8 cellular contexts compared by ENCODE assay signal in genomic region chr16:86761117-86761971, GRCh38.
A peak's percentile ranks its signal among the peaks of the same experiment; 100 is the strongest.
DNase-seq lines count a peak whose midpoint lies in the region; ATAC-seq and TF ChIP-seq lines count a peak whose summit lies in the region.

No MANE protein-coding gene starts in this region.

- H3K4me1 Mint-ChIP-seq in natural killer cell = peaks cover 7 to 8% of the 10 kb centered on the region in 2 donors

- DNase-seq in COLO668 (lab: John Stamatoyannopoulos, UW; ENCODE audit: unreplicated experiment) (peak; percentile 27), natural killer cell (peak; percentile 40), tibial artery (peak; percentile 58 to 87), GDM1 (lab: John Stamatoyannopoulos, UW) (no peak)
- DNase-seq in Jurkat, Clone E6-1 (ENCODE audit: low read depth, low spot score) = peak; percentile 29
- peak; percentile 5 to 16 for DNase-seq in activated CD4-positive, alpha-beta T cell treated with anti-CD3 and anti-CD28 coated beads, Interleukin-2, amount 50 U/mL, for 4 hours

- no peak overlapping the region for H3K27ac ChIP-seq in tibial artery

- no peak overlapping the region for H3K4me3 ChIP-seq in Jurkat, Clone E6-1 (ENCODE audit: low read length)
- peak overlapping the region; percentile 27 to 31 for H3K4me3 ChIP-seq in tibial artery

- no peaks in the 10 kb centered on the region for H3K9me3 Mint-ChIP-seq in natural killer cell

- H3K36me3 Mint-ChIP-seq in natural killer cell = no peaks in the 10 kb centered on the region

- no peak overlapping the region for H3K4me3 Mint-ChIP-seq in natural killer cell

- no peaks in the 10 kb centered on the region for H3K9me3 ChIP-seq in tibial artery

- intact Hi-C loops in natural killer cell (cut with micrococcal nuclease) = loop anchor here (5.0 kb wide), 1 partner anchor 199 kb away; no protein-coding TSS in a partner anchor
- intact Hi-C loops in tibial artery (cut with DNase I; ENCODE audit: low total_unique reads) = loop anchor here (5.0 kb wide), 1 partner anchor 301 kb away; no protein-coding TSS in a partner anchor

- peak; percentile 77 for ATAC-seq in esophagus mucosa
- ATAC-seq in natural killer cell = peak; percentile 51 to 69 (median 64)
- no peak for ATAC-seq in GM21737 (IDR thresholded peaks at IDR 0.05; ENCODE audit: unreplicated experiment)

- no peaks in the 10 kb centered on the region for H3K36me3 ChIP-seq in tibial artery

- no peaks in the 10 kb centered on the region for H3K27me3 ChIP-seq in tibial artery

- peaks cover 20 to 68% of the 10 kb centered on the region in 2 donors for H3K27me3 Mint-ChIP-seq in natural killer cell (ENCODE audit: low read depth in 2 of 2)

- peaks cover 0 to 25% (median 9%) of the 10 kb centered on the region in 4 donors for H3K4me1 ChIP-seq in tibial artery

- TF ChIP-seq CTCF in natural killer cell (IDR thresholded peaks at IDR 0.05) = peak; percentile 76
- peak; percentile 85 to 87 for TF ChIP-seq CTCF in tibial artery (IDR thresholded peaks at IDR 0.05)

- no peak overlapping the region for H3K27ac Mint-ChIP-seq in natural killer cell
